Comparison of ENCODE assay signal across 26 cellular contexts in genomic region chr16:20074089-20074956, GRCh38. TPM values are rescaled to one million over a fixed set of nuclear protein-coding genes. Genes with fewer than 3 reads are reported as not detected.
DNase-seq lines count a peak whose midpoint lies in the region; ATAC-seq and TF ChIP-seq lines count a peak whose summit lies in the region.
"Had no signal": no experiment of that assay in that cellular context is flagged by ENCODE, and none has a peak within 500 bp of the region (broad histone marks: within the 10 kb centered on the region; RNA-seq: fewer than 3 reads in every experiment).

No MANE protein-coding gene starts in this region.

- H3K4me3 Mint-ChIP-seq in Caco-2 (ENCODE audit: unreplicated experiment): no peak overlapping the region
- H3K4me3 Mint-ChIP-seq: activated B cell treated with CpG ODN at 0.5 μM for 24 hours; activated CD8-positive, alpha-beta T cell treated with anti-CD3 and anti-CD28 coated beads for 36 hours; activated naive CD4-positive, alpha-beta T cell treated with anti-CD3 and anti-CD28 coated beads, Interleukin-2, amount 10 ng/mL, durations not matched to agents 7 days and 5 days; activated T-cell treated with anti-CD3 and anti-CD28 coated beads, Interleukin-2, amount 50 U/mL, for 4 hours; immature natural killer cell had no signal

- DNase-seq in NCI-H146 (lab: John Stamatoyannopoulos, UW) (peak; percentile 9), NCI-H146 treated with DMSO at 0.1 percent for 48 hours (lab: John Stamatoyannopoulos, UW; ENCODE audit: unreplicated experiment) (no peak), SK-N-DZ (ENCODE audit: low spot score) (peak; percentile 45), retina (peak; percentile 82), Caco-2 (no peak)
- no peak for DNase-seq in stimulated activated CD4-positive, alpha-beta T cell treated with anti-CD3 and anti-CD28 coated beads, Interleukin-4, amount 100 ng/mL, for 4 hours
- DNase-seq: 8988T; activated B cell treated with CpG ODN at 0.5 μM for 24 hours; activated CD8-positive, alpha-beta T cell treated with anti-CD3 and anti-CD28 coated beads for 36 hours; activated naive CD4-positive, alpha-beta T cell treated with anti-CD3 and anti-CD28 coated beads, Interleukin-2, amount 10 ng/mL, durations not matched to agents 7 days and 5 days; activated T-cell treated with anti-CD3 and anti-CD28 coated beads, Interleukin-2, amount 50 U/mL, for 4 hours; immature natural killer cell; NCI-H1436 treated with DMSO at 0.1 percent for 48 hours; NCI-H524 treated with DMSO at 0.1 percent for 48 hours; OCI-M1; stimulated activated CD8-positive, alpha-beta memory T cell treated with anti-CD3 and anti-CD28 coated beads, Interleukin-4, amount 100 ng/mL, for 48 hours; substantia nigra; T-helper 2 cell had no signal

- no peaks in the 10 kb centered on the region for H3K36me3 ChIP-seq in iPS-18a (ENCODE audit: control insufficient read depth, low read depth, low read length)
- H3K36me3 ChIP-seq in Caco-2 (ENCODE audit: control insufficient read depth, insufficient read depth, low read length): no peaks in the 10 kb centered on the region
- H3K36me3 ChIP-seq: ascending aorta, BLaER1 had no signal

- H3K27me3 ChIP-seq in iPS-18a (ENCODE audit: control insufficient read depth, insufficient read depth, low read length): peaks cover 57% of the 10 kb centered on the region
- H3K27me3 ChIP-seq in Caco-2 (replicated peaks; ENCODE audit: control insufficient read depth, insufficient read depth, low read length): no peaks in the 10 kb centered on the region

- intact Hi-C loops in Caco-2 (cut with micrococcal nuclease; ENCODE audit: unreplicated experiment): no loop called here

- no peak overlapping the region for H3K9ac ChIP-seq in iPS-18a (ENCODE audit: low read length)
- H3K9ac ChIP-seq: BLaER1 had no signal

- H3K4me3 ChIP-seq in iPS-18a (ENCODE audit: low read length): peak overlapping the region; percentile 71
- no peak overlapping the region for H3K4me3 ChIP-seq in Caco-2 (ENCODE audit: low read depth, low read length)
- H3K4me3 ChIP-seq: ascending aorta, BLaER1 had no signal

- H3K4me1 ChIP-seq in iPS-18a (ENCODE audit: control insufficient read depth, low read depth, low read length): peaks cover 18% of the 10 kb centered on the region
- no peaks in the 10 kb centered on the region for H3K4me1 ChIP-seq in Caco-2
- H3K4me1 ChIP-seq: ascending aorta, BLaER1 had no signal

- no peak for TF ChIP-seq CTCF in Caco-2 (IDR thresholded peaks at IDR 0.05; ENCODE audit: insufficient read depth in 1 of 2, low read depth in 1 of 2, low read length in 1 of 2, severe bottlenecking in 1 of 2, unreplicated experiment in 1 of 2)

- no peak for ATAC-seq in GM19328 (IDR thresholded peaks at IDR 0.05; ENCODE audit: unreplicated experiment)
- ATAC-seq: activated CD8-positive, alpha-beta T cell treated with anti-CD3 and anti-CD28 coated beads for 36 hours; activated T-cell treated with anti-CD3 and anti-CD28 coated beads, Interleukin-2, amount 50 U/mL, for 4 hours had no signal

- no TSS peak for BruUV-seq in Caco-2 (replicated peaks; lab: Mats Ljungman, UMichigan)

- no peaks in the 10 kb centered on the region for H3K36me3 Mint-ChIP-seq in Caco-2 (ENCODE audit: insufficient read depth, unreplicated experiment)
- H3K36me3 Mint-ChIP-seq: activated naive CD4-positive, alpha-beta T cell treated with anti-CD3 and anti-CD28 coated beads, Interleukin-2, amount 10 ng/mL, durations not matched to agents 7 days and 5 days; immature natural killer cell had no signal

- POLR2A ChIA-PET in Caco-2 (lab: Charles Lee): no interaction called here

- H3K4me1 Mint-ChIP-seq in Caco-2 (ENCODE audit: low read depth, unreplicated experiment): no peaks in the 10 kb centered on the region
- H3K4me1 Mint-ChIP-seq: activated B cell treated with CpG ODN at 0.5 μM for 24 hours; activated naive CD4-positive, alpha-beta T cell treated with anti-CD3 and anti-CD28 coated beads, Interleukin-2, amount 10 ng/mL, durations not matched to agents 7 days and 5 days; immature natural killer cell had no signal

- peaks cover 19% of the 10 kb centered on the region for H3K27me3 Mint-ChIP-seq in Caco-2 (ENCODE audit: insufficient read depth, unreplicated experiment)

- CTCF ChIA-PET in Caco-2 (lab: Charles Lee): no interaction called here

- H3K9me3 Mint-ChIP-seq in Caco-2 (ENCODE audit: unreplicated experiment): no peaks in the 10 kb centered on the region
- H3K9me3 Mint-ChIP-seq: activated CD8-positive, alpha-beta T cell treated with anti-CD3 and anti-CD28 coated beads for 36 hours; activated naive CD4-positive, alpha-beta T cell treated with anti-CD3 and anti-CD28 coated beads, Interleukin-2, amount 10 ng/mL, durations not matched to agents 7 days and 5 days; activated T-cell treated with anti-CD3 and anti-CD28 coated beads, Interleukin-2, amount 50 U/mL, for 4 hours had no signal

- no peak overlapping the region for H3K27ac Mint-ChIP-seq in Caco-2 (ENCODE audit: unreplicated experiment)
- H3K27ac Mint-ChIP-seq: activated B cell treated with CpG ODN at 0.5 μM for 24 hours; activated CD8-positive, alpha-beta T cell treated with anti-CD3 and anti-CD28 coated beads for 36 hours; activated naive CD4-positive, alpha-beta T cell treated with anti-CD3 and anti-CD28 coated beads, Interleukin-2, amount 10 ng/mL, durations not matched to agents 7 days and 5 days; immature natural killer cell had no signal

- no peaks in the 10 kb centered on the region for H3K9me3 ChIP-seq in iPS-18a (ENCODE audit: control insufficient read depth, low read depth, low read length)
- no peaks in the 10 kb centered on the region for H3K9me3 ChIP-seq in Caco-2
- H3K9me3 ChIP-seq: ascending aorta had no signal

- no peak overlapping the region for H3K27ac ChIP-seq in iPS-18a (ENCODE audit: low read length)
- H3K27ac ChIP-seq: ascending aorta, BLaER1 had no signal

RNA-seq across cellular contexts. Expression of gene GPR139, which starts 0.6 kb away (rescaled TPM):
- polyA plus RNA-seq in SK-N-DZ (2014; cell fraction: cytosol; rRNA removed): 0.19 and 0.47 TPM in 2 replicates
- polyA plus RNA-seq in SK-N-DZ (2014; cell fraction: nucleus; rRNA removed): 0.20 and 3.2 TPM in 2 replicates
- not detected in 2 replicates for total RNA-seq in Caco-2 (2022)
- total RNA-seq: activated B cell treated with CpG ODN at 0.5 μM for 24 hours; activated CD8-positive, alpha-beta T cell treated with anti-CD3 and anti-CD28 coated beads for 36 hours; activated T-cell treated with anti-CD3 and anti-CD28 coated beads, Interleukin-2, amount 50 U/mL, for 4 hours; ascending aorta; endothelial cell of umbilical vein; fibroblast of villous mesenchyme; liver; skeletal muscle tissue had no signal
- polyA plus RNA-seq: endothelial cell of umbilical vein, immature natural killer cell, liver had no signal

Comparison
In these comparisons a context has a peak if more than half of its experiments do, and no peak if none do; other contexts are left out.
1. DNase-seq: peak in NCI-H146 (single experiment), SK-N-DZ (single experiment) and retina (single experiment); none in NCI-H146 treated with DMSO at 0.1 percent for 48 hours (single experiment), Caco-2 (0 of 2) and stimulated activated CD4-positive, alpha-beta T cell treated with anti-CD3 and anti-CD28 coated beads, Interleukin-4, amount 100 ng/mL, for 4 hours (0 of 2).